Comparison of ENCODE assay signal across 34 cellular contexts in the genomic region with DNA sequence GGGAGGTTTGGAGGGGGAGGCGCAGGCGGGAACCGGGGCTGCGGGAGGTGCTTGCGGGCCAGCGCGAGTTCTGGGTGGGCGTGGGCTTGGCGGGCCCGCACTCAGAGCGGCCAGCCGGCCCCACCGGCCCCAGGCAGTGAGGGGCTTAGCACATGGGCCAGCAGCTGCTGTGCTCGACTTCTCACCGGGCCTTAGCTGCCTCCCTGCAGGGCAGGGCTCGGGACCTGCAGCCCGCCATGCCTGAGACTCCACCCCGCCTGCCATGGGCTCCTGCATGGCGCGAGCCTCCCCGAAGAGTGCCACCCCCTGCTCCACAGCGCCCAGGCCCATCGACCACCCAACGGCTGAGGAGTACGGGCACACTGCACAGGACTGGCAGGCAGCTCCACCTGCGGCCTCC.
"Had no signal": no experiment of that assay in that cellular context is flagged by ENCODE, and none has a peak within 500 bp of the region (broad histone marks: within the 10 kb centered on the region; RNA-seq: fewer than 3 reads in every experiment).

No MANE protein-coding gene starts in this region.

- H3K27me3 ChIP-seq: MG63 had no signal

- H3K9ac ChIP-seq: KMS-11 had no signal

- H3K9me3 ChIP-seq: MG63 had no signal

- H3K36me3 ChIP-seq: MG63 had no signal

- H3K27ac ChIP-seq: KMS-11 had no signal

- DNase-seq: Karpas-422, Kasumi-1, KG1, MG63, MM.1S, MV-4-11, NCI-H1048, NCI-H1092, NCI-H1092 treated with DMSO at 0.1 percent for 48 hours, NCI-H1105, NCI-H1105 treated with DMSO at 0.1 percent for 48 hours, NCI-H1417, NCI-H1417 treated with DMSO at 0.1 percent for 48 hours, NCI-H1436, NCI-H1436 treated with DMSO at 0.1 percent for 48 hours, NCI-H146, NCI-H1694 treated with DMSO at 0.1 percent for 48 hours, NCI-H187, NCI-H187 treated with DMSO at 0.1 percent for 48 hours, NCI-H1930, NCI-H2029, NCI-H2029 treated with DMSO at 0.1 percent for 48 hours, NCI-H2081, NCI-H2081 treated with DMSO at 0.1 percent for 48 hours, NCI-H2107, NCI-H2171, NCI-H2171 treated with DMSO at 0.1 percent for 48 hours, NCI-H2227 treated with DMSO at 0.1 percent for 48 hours, NCI-H226, NCI-H345, NCI-H446, NCI-H446 treated with DMSO at 0.1 percent for 48 hours, NCI-H510A had no signal

- H3K4me2 ChIP-seq: KMS-11 had no signal
